1 cellular context compared by ENCODE assay signal in genomic region chr20:59469266-59470252, GRCh38.
TF ChIP-seq lines count a peak whose summit lies in the region.

No MANE protein-coding gene starts in this region.

TF ChIP-seq in HepG2, 621 proteins besides CTCF, POLR2A, EP300 and RAD21 (continued from another document and continues in another):
- TF ChIP-seq AKNA (CRISPR knock-in tag; IDR thresholded peaks at IDR 0.05; ENCODE audit: borderline replicate concordance) (no peak), JUNB (CRISPR knock-in tag; IDR thresholded peaks at IDR 0.05; ENCODE audit: borderline replicate concordance) (peak; percentile 10; the same call in 1 of the 2 replicates), SMARCC2 (IDR thresholded peaks at IDR 0.05) (no peak), RFX3 (CRISPR knock-in tag; IDR thresholded peaks at IDR 0.05) (peak; percentile 39; the same call in 1 of the 2 replicates), KDM2A (CRISPR knock-in tag; IDR thresholded peaks at IDR 0.05; ENCODE audit: borderline replicate concordance, low read depth) (0 out of 2 replicates have a peak, but pooled peaks have one; percentile 22), FOXA3 (CRISPR knock-in tag; IDR thresholded peaks at IDR 0.05) (peak; percentile 25; the same call in 1 of the 2 replicates), ASH2L (IDR thresholded peaks at IDR 0.05; ENCODE audit: insufficient read length, low read depth, low read length) (no peak), ZNF547 (CRISPR knock-in tag; IDR thresholded peaks at IDR 0.05) (no peak), ATF7-NPFF (CRISPR knock-in tag; IDR thresholded peaks at IDR 0.05; ENCODE audit: low read depth) (no peak), GABPB1 (CRISPR knock-in tag; IDR thresholded peaks at IDR 0.05) (peak; percentile 79), FOXA1 (IDR thresholded peaks at IDR 0.05) (no peak), FOXA1 (CRISPR knock-in tag; IDR thresholded peaks at IDR 0.05) (peak; percentile 40), GATAD2A (CRISPR knock-in tag; IDR thresholded peaks at IDR 0.05) (peak; percentile 27; the same call in 1 of the 2 replicates), ZNF790 (CRISPR knock-in tag; IDR thresholded peaks at IDR 0.05; ENCODE audit: borderline replicate concordance) (no peak), MXD4 (CRISPR knock-in tag; IDR thresholded peaks at IDR 0.05) (no peak), DBP (CRISPR knock-in tag; IDR thresholded peaks at IDR 0.05; ENCODE audit: not compliant biosample characterization) (no peak), CEBPB (IDR thresholded peaks at IDR 0.05; ENCODE audit: borderline replicate concordance, low read depth, low read length) (peak; percentile 58; the same call in 1 of the 2 replicates), CSRNP2 (CRISPR knock-in tag; conservative IDR thresholded peaks at IDR 0.05; ENCODE audit: low read depth) (no peak), CCAR2 (optimal IDR thresholded peaks at IDR 0.05; ENCODE audit: low read depth, low read length) (no peak), FLYWCH1 (CRISPR knock-in tag; IDR thresholded peaks at IDR 0.05) (no peak), ZBTB14 (CRISPR knock-in tag; IDR thresholded peaks at IDR 0.05) (no peak), CREM (IDR thresholded peaks at IDR 0.05) (no peak), CREM (CRISPR knock-in tag; IDR thresholded peaks at IDR 0.05) (no peak), CREB3 (CRISPR knock-in tag; IDR thresholded peaks at IDR 0.05) (no peak), RFX1 (IDR thresholded peaks at IDR 0.05) (peak; percentile 66), ZFP91 (CRISPR knock-in tag; IDR thresholded peaks at IDR 0.05; ENCODE audit: borderline replicate concordance) (peak; percentile 54; the same call in 1 of the 2 replicates), ZBTB4 (CRISPR knock-in tag; IDR thresholded peaks at IDR 0.05; ENCODE audit: borderline replicate concordance) (no peak), CEBPG (CRISPR knock-in tag; IDR thresholded peaks at IDR 0.05) (no peak), PHF8 (CRISPR knock-in tag; IDR thresholded peaks at IDR 0.05) (no peak), NFYB (CRISPR knock-in tag; IDR thresholded peaks at IDR 0.05) (no peak), ZFP36L2 (CRISPR knock-in tag; IDR thresholded peaks at IDR 0.05) (no peak), ETV6 (CRISPR knock-in tag; conservative IDR thresholded peaks at IDR 0.05) (no peak), PAXIP1 (CRISPR knock-in tag; conservative IDR thresholded peaks at IDR 0.05) (0 out of 2 replicates have a peak, but pooled peaks have one; percentile 11), ZNF580 (CRISPR knock-in tag; IDR thresholded peaks at IDR 0.05; ENCODE audit: borderline replicate concordance, low read depth) (no peak), ZNF777 (CRISPR knock-in tag; IDR thresholded peaks at IDR 0.05) (no peak), ZSCAN12 (CRISPR knock-in tag; IDR thresholded peaks at IDR 0.05) (no peak), MEIS1 (CRISPR knock-in tag; IDR thresholded peaks at IDR 0.05; ENCODE audit: borderline replicate concordance) (no peak), ZFX (CRISPR knock-in tag; IDR thresholded peaks at IDR 0.05; ENCODE audit: low read depth) (peak; percentile 57), ZNF574 (CRISPR knock-in tag; IDR thresholded peaks at IDR 0.05) (peak; percentile 71; the same call in 1 of the 2 replicates), SOX6 (IDR thresholded peaks at IDR 0.05) (no peak), SOX6 (CRISPR knock-in tag; IDR thresholded peaks at IDR 0.05) (peak; percentile 88), U2AF1 (optimal IDR thresholded peaks at IDR 0.05; ENCODE audit: low read depth, low read length) (no peak)
